In the genomic region with DNA sequence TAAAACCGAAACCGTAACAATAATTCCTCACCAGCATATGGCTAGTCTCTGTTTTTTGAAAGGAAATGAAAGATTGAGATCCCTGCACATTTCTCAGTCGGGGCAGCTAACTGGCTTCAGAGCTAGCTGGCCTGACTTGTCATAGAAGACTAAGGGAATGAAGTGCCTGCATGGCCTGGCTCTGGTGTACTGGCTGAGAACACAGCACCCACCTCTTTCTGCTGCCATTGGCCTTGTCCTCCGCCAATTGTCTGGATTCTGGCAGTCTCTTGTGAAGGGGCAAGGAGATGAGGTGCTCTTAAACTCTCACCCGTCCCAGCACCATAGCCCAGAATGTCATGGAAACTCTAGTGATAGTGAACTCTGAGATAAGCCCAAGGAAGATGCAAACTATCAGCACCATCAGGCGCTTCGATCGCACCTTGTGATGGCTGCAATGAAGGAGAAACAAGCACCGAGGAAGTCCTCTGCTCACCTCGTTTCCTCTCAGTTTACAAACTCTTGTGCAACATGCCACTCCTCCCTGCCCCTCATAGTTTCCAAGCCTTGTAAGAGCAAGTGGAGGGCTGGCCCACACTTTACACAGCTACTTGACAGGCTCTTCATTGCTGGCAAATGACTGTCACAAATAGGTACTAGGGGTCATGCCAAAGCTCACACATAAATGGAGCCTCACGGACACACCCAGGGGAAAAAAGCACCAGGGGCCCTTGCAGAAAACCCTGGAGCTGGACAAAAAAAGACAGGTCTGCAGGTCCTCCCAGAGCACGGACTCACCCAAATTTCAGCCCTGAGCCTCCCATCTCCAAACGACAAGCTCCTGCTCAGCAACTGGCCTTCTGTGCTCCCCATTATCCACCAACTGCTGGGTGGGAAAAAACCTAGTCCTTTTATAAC, we compare ENCODE assay signal across 8 cellular contexts. TPM values are rescaled to one million over a fixed set of nuclear protein-coding genes. Genes with fewer than 3 reads are reported as not detected.
DNase-seq lines count a peak whose midpoint lies in the region; ATAC-seq, FAIRE-seq and TF ChIP-seq lines count a peak whose summit lies in the region.

No MANE protein-coding gene starts in this region.

- H4K20me1 ChIP-seq in H1 (replicated peaks in 1 of 2; ENCODE audit: control insufficient read depth in 1 of 2, insufficient read depth in 2 of 2, low read length in 2 of 2) (peaks cover 0 to 2% of the 10 kb centered on the region in 2 experiments), osteoblast (ENCODE audit: insufficient read depth, low read length) (peaks cover 22% of the 10 kb centered on the region)

- no peak overlapping the region for H2BK120ac ChIP-seq in H1 (replicated peaks; ENCODE audit: low read depth, low read length)

- no peak overlapping the region for H4K5ac ChIP-seq in H1 (ENCODE audit: insufficient read length, low read depth, low read length)

- H3K4me3 ChIP-seq in HAP-1 (peak overlapping the region; percentile 56), H1 (ENCODE audit: extremely low read depth in 1 of 4, insufficient read depth in 2 of 4, low read depth in 3 of 4, low read length in 4 of 4) (peak overlapping the region; percentile 74 to 89 (median 86)), osteoblast (ENCODE audit: insufficient read depth, low read length) (peak overlapping the region; percentile 73)

- peak overlapping the region in 1 of 4 experiments; percentile 13; a peak in 1 of 7 replicates for H3K9ac ChIP-seq in H1 (replicated peaks in 1 of 4; ENCODE audit: extremely low read depth in 1 of 4, low read depth in 3 of 4, low read length in 3 of 4)

- CTCF ChIA-PET in H1 (lab: Charles Lee; ENCODE audit: partially characterized antibody), result interaction anchor here (0.6 to 2.2 kb wide), 6 partner anchors 8 to 406 kb away, joined by 3 to 10 read pairs (median 4); no protein-coding TSS in a partner anchor

- H2AK5ac ChIP-seq in H1 (ENCODE audit: low read depth, low read length), result no peak overlapping the region

- WGBS in H1 (ENCODE audit: extremely low coverage in 1 of 2, insufficient coverage in 1 of 2, insufficient read length in 1 of 2, insufficient replicate concordance in 2 of 2, low coverage in 1 of 2, low lambda C conversion rate in 2 of 2, missing lambda C conversion rate in 1 of 2), 2 experiments, result 90% methylated on average over 13 of the region's 13 CpGs; no CpG with 5 or more reads in 1 of the 2 experiments

- peaks cover 3% of the 10 kb centered on the region; the same call in 1 of the 2 replicates for H3K79me1 ChIP-seq in H1 (ENCODE audit: low read depth, low read length)

- no peak overlapping the region for H3K18ac ChIP-seq in H1 (ENCODE audit: extremely low read depth, low read length)

- no peak overlapping the region for H2BK5ac ChIP-seq in H1 (ENCODE audit: low read depth, low read length)

- no peak overlapping the region for H3K4ac ChIP-seq in H1 (replicated peaks; ENCODE audit: insufficient read length, low read depth, low read length)

- H3K4me2 ChIP-seq in H1 (ENCODE audit: insufficient read depth in 1 of 2, low read depth in 2 of 2, low read length in 2 of 2) (peak overlapping the region; percentile 66 to 83), osteoblast (ENCODE audit: insufficient read depth, low read length) (peak overlapping the region; percentile 93)

- POLR2A ChIA-PET in H1 (lab: Charles Lee; ENCODE audit: partially characterized antibody), result interaction anchor here (0.6 to 2.7 kb wide), 10 partner anchors 8 to 165 kb away, joined by 3 to 19 read pairs (median 3); partner anchors contain the start of genes INPP5B, MTF1, SF3A3 and YRDC

- in situ Hi-C loops in HAP-1 (cut with MboI; ENCODE audit: low sequenced_read_pairs), result no loop called here

- H3K79me2 ChIP-seq in H1 (ENCODE audit: control insufficient read depth in 1 of 2, insufficient read depth in 2 of 2, low read length in 2 of 2), result peaks cover 0 to 21% of the 10 kb centered on the region in 2 experiments; a peak in 2 of 4 replicates
- H3K79me2 ChIP-seq in osteoblast (ENCODE audit: insufficient read depth, low read length), result peaks cover 35% of the 10 kb centered on the region

- no peaks in the 10 kb centered on the region for H3K27me3 ChIP-seq in HAP-1 (ENCODE audit: low read depth)
- H3K27me3 ChIP-seq in H1 (replicated peaks in 1 of 4; ENCODE audit: control insufficient read depth in 3 of 4, extremely low read depth in 1 of 4, insufficient read depth in 3 of 4, low read length in 3 of 4), result no peaks in the 10 kb centered on the region
- no peaks in the 10 kb centered on the region for H3K27me3 ChIP-seq in osteoblast (ENCODE audit: insufficient read depth, low read length)

- H4K91ac ChIP-seq in H1 (replicated peaks; ENCODE audit: insufficient read length, low read length), result no peak overlapping the region

- no peak for TF ChIP-seq RAD21 in H1 (IDR thresholded peaks at IDR 0.05 in 1 of 2, conservative IDR thresholded peaks at IDR 0.05 in 1 of 2; ENCODE audit: low read depth in 2 of 2, low read length in 2 of 2)

- DNase-seq in HAP-1 (ENCODE audit: low spot score in 2 of 2) (no peak), H1 (ENCODE audit: low read depth in 1 of 2, low spot score in 2 of 2) (no peak), osteoblast (ENCODE audit: insufficient read length, low spot score, missing footprints) (peak; percentile 36), cortex of kidney (lab: John Stamatoyannopoulos, UW) (no peak), NCI-H526 treated with DMSO at 0.1 percent for 48 hours (lab: John Stamatoyannopoulos, UW) (no peak), DMS 273 (lab: John Stamatoyannopoulos, UW; ENCODE audit: unreplicated experiment) (no peak)

- H3K4me1 ChIP-seq in HAP-1 (peaks cover 15% of the 10 kb centered on the region), H1 (replicated peaks in 1 of 4; ENCODE audit: control insufficient read depth in 3 of 4, insufficient read depth in 4 of 4, low read length in 3 of 4) (peaks cover 0 to 3% (median 1%) of the 10 kb centered on the region in 4 experiments; a peak in 4 of 7 replicates), osteoblast (ENCODE audit: insufficient read depth, low read length) (peaks cover 27% of the 10 kb centered on the region)

- TF ChIP-seq EP300 in H1 (IDR thresholded peaks at IDR 0.05; ENCODE audit: borderline replicate concordance in 1 of 2, low read depth in 2 of 2, low read length in 2 of 2), result no peak

- no peak overlapping the region for H2BK20ac ChIP-seq in H1 (ENCODE audit: low read length)

- H3K56ac ChIP-seq in H1 (replicated peaks; ENCODE audit: insufficient read length, low read depth, low read length), result no peak overlapping the region

- peak overlapping the region; percentile 80; the same call in 1 of the 2 replicates for H3K27ac ChIP-seq in VCaP
- no peak overlapping the region for H3K27ac ChIP-seq in H1 (ENCODE audit: low read depth, low read length)
- peak overlapping the region; percentile 51 for H3K27ac ChIP-seq in osteoblast (ENCODE audit: low read depth, low read length)

- H3K36me3 ChIP-seq in HAP-1 (replicated peaks) (peaks cover 4% of the 10 kb centered on the region; the same call in 1 of the 2 replicates), H1 (ENCODE audit: control insufficient read depth in 2 of 4, insufficient read depth in 4 of 4, low read length in 3 of 4) (no peaks in the 10 kb centered on the region), osteoblast (ENCODE audit: insufficient read depth, low read length) (peaks cover 22% of the 10 kb centered on the region)

- H3K14ac ChIP-seq in H1 (ENCODE audit: insufficient read length), result no peak overlapping the region

- H2BK12ac ChIP-seq in H1 (ENCODE audit: low read depth, low read length), result no peak overlapping the region

- H2BK15ac ChIP-seq in H1 (ENCODE audit: low read length), result no peak overlapping the region

- H3K23ac ChIP-seq in H1 (ENCODE audit: insufficient read length), result no peak overlapping the region

- TF ChIP-seq CTCF in VCaP (conservative IDR thresholded peaks at IDR 0.05) (no peak), H1 (IDR thresholded peaks at IDR 0.05; ENCODE audit: control extremely low read depth in 1 of 3, insufficient read depth in 1 of 3, low read depth in 1 of 3, low read length in 3 of 3) (no peak), osteoblast (IDR thresholded peaks at IDR 0.05; ENCODE audit: extremely low read depth, low read depth, low read length) (no peak)

- no peak for FAIRE-seq in H1 (lab: Jason Lieb, UNC)

- H4K8ac ChIP-seq in H1 (ENCODE audit: extremely low read depth, insufficient read depth, low read length), result no peak overlapping the region

- no peak overlapping the region for H2AFZ ChIP-seq in H1 (ENCODE audit: low read length)
- H2AFZ ChIP-seq in osteoblast (ENCODE audit: low read length), result no peak overlapping the region

- ATAC-seq in GM21786 (IDR thresholded peaks at IDR 0.05; ENCODE audit: unreplicated experiment), result no peak

- no peaks in the 10 kb centered on the region for H3K9me3 ChIP-seq in HAP-1
- H3K9me3 ChIP-seq in H1 (ENCODE audit: insufficient read depth in 2 of 2, low read depth in 1 of 2, low read length in 1 of 2), result no peaks in the 10 kb centered on the region
- no peaks in the 10 kb centered on the region for H3K9me3 ChIP-seq in osteoblast (ENCODE audit: low read depth, low read length)

- TF ChIP-seq POLR2A in H1 (IDR thresholded peaks at IDR 0.05; ENCODE audit: control extremely low read depth in 1 of 2, low read depth in 2 of 2, low read length in 2 of 2), result no peak

- H3K23me2 ChIP-seq in H1 (ENCODE audit: low read depth, low read length), result peaks cover 4% of the 10 kb centered on the region; the same call in 1 of the 2 replicates

TF ChIP-seq in H1, 55 proteins besides CTCF, POLR2A, EP300 and RAD21 (continues in another document):
- TF ChIP-seq RXRA (IDR thresholded peaks at IDR 0.05; ENCODE audit: insufficient read depth, low read depth, low read length), result no peak

RNA-seq across cellular contexts. Expression of gene INPP5B, which starts 16.4 kb away (rescaled TPM):
- total RNA-seq in H1 (2021; fragmentation: NEBNext Ultra II Directional; extraction: Animal tissue kit (Norgen Biotek cat#: 25700)), result 23.7 and 25.1 TPM in 2 replicates
- polyA plus RNA-seq in H1 (2011; rRNA removed), result 13.5 and 14.0 TPM in 2 replicates
- 15.1 TPM for polyA plus RNA-seq in H1 (2011; cell fraction: cytosol; rRNA removed)
- 17.9 TPM for polyA plus RNA-seq in H1 (2011; cell fraction: nucleus; rRNA removed)
- polyA plus RNA-seq in H1 (2012, experiment 1 of 2), result 14.1 to 19.8 TPM (median 17.0 TPM) in 4 replicates
- 4.7 TPM for polyA plus RNA-seq in H1 (2012, experiment 2 of 2)
- 10.7 TPM for polyA plus RNA-seq in H1 (2013, experiment 1 of 2)
- polyA plus RNA-seq in H1 (2013, experiment 2 of 2), result 9.8 TPM
- polyA minus RNA-seq in H1 (2011; rRNA and poly(A)+ RNA removed), result 25.9 and 27.0 TPM in 2 replicates
- 13.6 TPM for polyA minus RNA-seq in H1 (2011; cell fraction: cytosol; rRNA and poly(A)+ RNA removed)
- polyA minus RNA-seq in H1 (2011; cell fraction: nucleus; rRNA and poly(A)+ RNA removed), result 26.5 TPM
- 39.4 and 48.6 TPM in 2 replicates for total RNA-seq in osteoblast

RNA-seq across cellular contexts. Expression of gene SF3A3, which starts 59.3 kb away (rescaled TPM):
- 137 and 145 TPM in 2 replicates for total RNA-seq in H1 (2021; fragmentation: NEBNext Ultra II Directional; extraction: Animal tissue kit (Norgen Biotek cat#: 25700))
- polyA plus RNA-seq in H1 (2011; rRNA removed), result 25.0 and 40.5 TPM in 2 replicates
- 54.6 TPM for polyA plus RNA-seq in H1 (2011; cell fraction: cytosol; rRNA removed)
- polyA plus RNA-seq in H1 (2011; cell fraction: nucleus; rRNA removed), result 20.8 TPM
- polyA plus RNA-seq in H1 (2012, experiment 1 of 2), result 97.7 to 172 TPM (median 128 TPM) in 4 replicates
- 12.6 TPM for polyA plus RNA-seq in H1 (2012, experiment 2 of 2)
- polyA plus RNA-seq in H1 (2013, experiment 1 of 2), result 74.6 TPM
- 76.3 TPM for polyA plus RNA-seq in H1 (2013, experiment 2 of 2)
- polyA minus RNA-seq in H1 (2011; rRNA and poly(A)+ RNA removed), result 45.9 and 65.0 TPM in 2 replicates
- polyA minus RNA-seq in H1 (2011; cell fraction: cytosol; rRNA and poly(A)+ RNA removed), result 88.7 TPM
- 39.5 TPM for polyA minus RNA-seq in H1 (2011; cell fraction: nucleus; rRNA and poly(A)+ RNA removed)
- total RNA-seq in osteoblast, result 68.7 and 76.7 TPM in 2 replicates
